In the genomic region with DNA sequence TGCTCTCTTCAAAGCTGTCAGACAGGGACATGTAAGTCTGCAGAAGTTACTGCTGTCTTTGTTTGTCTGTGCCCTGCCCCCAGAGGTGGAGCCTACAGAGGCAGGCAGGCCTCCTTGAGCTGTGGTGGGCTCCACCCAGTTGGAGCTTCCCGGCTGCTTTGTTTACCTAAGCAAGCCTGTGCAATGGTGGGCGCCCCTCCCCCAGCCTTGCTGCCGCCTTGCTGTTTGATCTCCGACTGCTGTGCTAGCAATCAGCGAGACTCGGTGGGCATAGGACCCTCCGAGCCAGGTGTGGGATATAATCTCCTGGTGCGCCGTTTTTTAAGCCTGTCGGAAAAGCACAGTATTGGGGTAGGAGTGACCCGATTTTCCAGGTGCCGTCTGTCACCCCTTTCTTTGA, we compare ENCODE assay signal across 7 cellular contexts. TPM values are rescaled to one million over a fixed set of nuclear protein-coding genes. Genes with fewer than 3 reads are reported as not detected.
"Had no signal": no experiment of that assay in that cellular context is flagged by ENCODE, and none has a peak within 500 bp of the region (broad histone marks: within the 10 kb centered on the region; RNA-seq: fewer than 3 reads in every experiment).

No MANE protein-coding gene starts in this region.

RNA-seq across cellular contexts. Expression of gene WFDC13, which starts 8.5 kb away (rescaled TPM):
- total RNA-seq: GM23248, GM23338, H1, H4, H7, H9, HFFc6 had no signal
- polyA plus RNA-seq: GM23248, GM23338, H1 had no signal

RNA-seq across cellular contexts. Expression of gene WFDC10B, which starts 11.5 kb away (rescaled TPM):
- total RNA-seq: GM23248, GM23338, H4, H9, HFFc6 had no signal
- polyA plus RNA-seq: GM23248 had no signal

RNA-seq across cellular contexts. Expression of gene WFDC11, which starts 23.3 kb away (rescaled TPM):
- total RNA-seq: GM23248, GM23338, H1, H4, H7, H9, HFFc6 had no signal
- polyA plus RNA-seq: GM23248, GM23338, H1 had no signal

RNA-seq across cellular contexts. Expression of gene SPINT4, which starts 28.8 kb away (rescaled TPM):
- total RNA-seq: GM23248, GM23338, H1, H4, H7, H9, HFFc6 had no signal
- polyA plus RNA-seq: GM23248, GM23338, H1 had no signal
